In genomic region chrX:11108253-11108941, GRCh38 we compare ENCODE assay signal across 20 cellular contexts. TPM values are rescaled to one million over a fixed set of nuclear protein-coding genes. Genes with fewer than 3 reads are reported as not detected.
DNase-seq lines count a peak whose midpoint lies in the region; ATAC-seq, FAIRE-seq and TF ChIP-seq lines count a peak whose summit lies in the region.
"Had no signal": no experiment of that assay in that cellular context is flagged by ENCODE, and none has a peak within 500 bp of the region (broad histone marks: within the 10 kb centered on the region; RNA-seq: fewer than 3 reads in every experiment).

No MANE protein-coding gene starts in this region.

- no peak overlapping the region for H3K4me3 ChIP-seq in Loucy (ENCODE audit: low read length, poor library complexity, severe bottlenecking)
- H3K4me3 ChIP-seq: GM23248, HAP-1 had no signal

- peaks cover 8% of the 10 kb centered on the region for H4K20me1 ChIP-seq in Loucy (ENCODE audit: insufficient read depth, low read length, poor library complexity, severe bottlenecking)

- no peaks in the 10 kb centered on the region for H3K9me3 ChIP-seq in Loucy (ENCODE audit: insufficient read depth, low read depth, low read length)
- H3K9me3 ChIP-seq: BE2C, Caco-2, HAP-1 had no signal

- H3K4me2 ChIP-seq in Loucy (ENCODE audit: low read depth, low read length, poor library complexity, severe bottlenecking), result peak overlapping the region; percentile 24
- H3K4me2 ChIP-seq: KMS-11 had no signal

- intact Hi-C loops in left ventricle myocardium superior (cut with micrococcal nuclease), result no loop called here

- no peak for TF ChIP-seq POLR2A in GM12891 (IDR thresholded peaks at IDR 0.05; ENCODE audit: low read depth, low read length)

- no peaks in the 10 kb centered on the region for H3K27me3 ChIP-seq in Loucy (ENCODE audit: insufficient read depth, low read length, poor library complexity, severe bottlenecking)
- H3K27me3 ChIP-seq: BE2C had no signal

- no peaks in the 10 kb centered on the region for H3K9me2 ChIP-seq in Loucy (replicated peaks; ENCODE audit: low read depth, low read length)

- no peak for TF ChIP-seq CTCF in Loucy (conservative IDR thresholded peaks at IDR 0.05; ENCODE audit: low read length)

- H3F3A ChIP-seq in Loucy (ENCODE audit: low read depth), result no peaks in the 10 kb centered on the region

- no peak for DNase-seq in GM12891 (ENCODE audit: insufficient read length, low spot score)
- DNase-seq in GM19239 (ENCODE audit: insufficient read length, low spot score), result no peak
- DNase-seq in left ventricle myocardium superior, result no peak
- no peak for DNase-seq in NCI-H1436 treated with DMSO at 0.1 percent for 48 hours (lab: John Stamatoyannopoulos, UW)
- DNase-seq in NCI-H2107 (lab: John Stamatoyannopoulos, UW), result no peak
- DNase-seq: ACHN; BE2C; C1 segment of cervical spinal cord; Caco-2; CD4-positive, alpha-beta T cell; DMS153; DMS79; GDM1; GM23248 had no signal

- H2AFZ ChIP-seq in Loucy (ENCODE audit: low read length), result no peak overlapping the region
- H2AFZ ChIP-seq: GM23248 had no signal

- FAIRE-seq in GM12891 (lab: Jason Lieb, UNC), result no peak
- peak; percentile 51 for FAIRE-seq in GM19239 (lab: Jason Lieb, UNC)
- FAIRE-seq: A204.1, D721Med, HepG2 had no signal

- peaks cover 31% of the 10 kb centered on the region for H3K79me2 ChIP-seq in Loucy (ENCODE audit: insufficient read depth, low read length)

- ATAC-seq in left ventricle myocardium superior, result no peak
- ATAC-seq: HepG2 had no signal

- H3K9ac ChIP-seq in Loucy (ENCODE audit: low read depth, low read length, poor library complexity, severe bottlenecking), result no peak overlapping the region
- H3K9ac ChIP-seq: GM23248, KMS-11 had no signal

- peaks cover 26% of the 10 kb centered on the region for H3K4me1 ChIP-seq in Loucy (ENCODE audit: insufficient read depth, low read length, poor library complexity, severe bottlenecking)
- H3K4me1 ChIP-seq: BE2C, Caco-2 had no signal

- H3K36me3 ChIP-seq in Loucy (ENCODE audit: insufficient read depth, low read length), result no peaks in the 10 kb centered on the region
- H3K36me3 ChIP-seq: BE2C had no signal

TF ChIP-seq in GM12891, 5 proteins besides CTCF, POLR2A, EP300 and RAD21:
- TF ChIP-seq PAX5 (IDR thresholded peaks at IDR 0.05; ENCODE audit: insufficient read depth, low read length, severe bottlenecking) (no peak), SPI1 (IDR thresholded peaks at IDR 0.05; ENCODE audit: low read depth, low read length) (peak; percentile 54; the same call in 1 of the 2 replicates)

RNA-seq across cellular contexts. Expression of gene HCCS, which starts 2.7 kb away (rescaled TPM):
- 28.5 TPM for polyA plus RNA-seq in GM12891 (2012; ENCODE audit: low read depth, missing spikeins)
- 57.7 TPM for total RNA-seq in left ventricle myocardium superior
